ENCODE assay signal across 24 cellular contexts in genomic region chr2:36657703-36658102, GRCh38. TPM values are rescaled to one million over a fixed set of nuclear protein-coding genes. Genes with fewer than 3 reads are reported as not detected.
"Had no signal": no experiment of that assay in that cellular context is flagged by ENCODE, and none has a peak within 500 bp of the region (broad histone marks: within the 10 kb centered on the region; RNA-seq: fewer than 3 reads in every experiment).

No MANE protein-coding gene starts in this region.

- H3K4me3 Mint-ChIP-seq: naive thymus-derived CD8-positive, alpha-beta T cell; nephron; neural crest cell; stimulated activated effector memory CD8-positive, alpha-beta T cell treated with anti-CD3 and anti-CD28 coated beads, Interleukin-12 subunit alpha, Interleukin-12 subunit beta, amount 100 ng/mL, for 72 hours; stimulated activated naive CD8-positive, alpha-beta T cell treated with anti-CD3 and anti-CD28 coated beads, Interleukin-15, amount 100 ng/mL, for 72 hours had no signal

- ATAC-seq: naive thymus-derived CD8-positive, alpha-beta T cell; sciatic nerve; stimulated activated effector memory CD8-positive, alpha-beta T cell treated with anti-CD3 and anti-CD28 coated beads, Interleukin-12 subunit alpha, Interleukin-12 subunit beta, amount 100 ng/mL, for 72 hours; stimulated activated naive CD8-positive, alpha-beta T cell treated with anti-CD3 and anti-CD28 coated beads, Interleukin-15, amount 100 ng/mL, for 72 hours had no signal

- H3K36me3 Mint-ChIP-seq: naive thymus-derived CD8-positive, alpha-beta T cell; stimulated activated effector memory CD8-positive, alpha-beta T cell treated with anti-CD3 and anti-CD28 coated beads, Interleukin-12 subunit alpha, Interleukin-12 subunit beta, amount 100 ng/mL, for 72 hours had no signal

- H3K9ac ChIP-seq: parathyroid adenoma had no signal

- DNase-seq: islet precursor cell; left ventricle myocardium inferior; naive thymus-derived CD8-positive, alpha-beta T cell; occipital lobe; small intestine; spleen; stimulated activated CD4-positive, alpha-beta T cell treated with anti-CD3 and anti-CD28 coated beads, Interleukin-4, amount 100 ng/mL, for 24 hours; stimulated activated naive CD4-positive, alpha-beta T cell; stimulated activated naive CD8-positive, alpha-beta T cell treated with anti-CD3 and anti-CD28 coated beads, Interleukin-15, amount 100 ng/mL, for 72 hours; substantia nigra; upper lobe of left lung had no signal

- H3K27ac Mint-ChIP-seq: naive thymus-derived CD8-positive, alpha-beta T cell; nephron; stimulated activated effector memory CD8-positive, alpha-beta T cell treated with anti-CD3 and anti-CD28 coated beads, Interleukin-12 subunit alpha, Interleukin-12 subunit beta, amount 100 ng/mL, for 72 hours; stimulated activated naive CD8-positive, alpha-beta T cell treated with anti-CD3 and anti-CD28 coated beads, Interleukin-15, amount 100 ng/mL, for 72 hours had no signal

- H3K27ac ChIP-seq: hepatocyte, left ventricle myocardium inferior, neutrophil, parathyroid adenoma, right atrium auricular region, spleen, tibial nerve, upper lobe of left lung, vagina had no signal

- H3K27me3 ChIP-seq: hepatocyte, neutrophil, right atrium auricular region, spleen, tibial nerve, upper lobe of left lung, vagina had no signal

- H3K4me1 ChIP-seq: parathyroid adenoma, right atrium auricular region, spleen, tibial nerve, upper lobe of left lung, vagina had no signal

- H3K27me3 Mint-ChIP-seq: stimulated activated naive CD8-positive, alpha-beta T cell treated with anti-CD3 and anti-CD28 coated beads, Interleukin-15, amount 100 ng/mL, for 72 hours had no signal

- H3K9me3 Mint-ChIP-seq: naive thymus-derived CD8-positive, alpha-beta T cell; nephron; stimulated activated effector memory CD8-positive, alpha-beta T cell treated with anti-CD3 and anti-CD28 coated beads, Interleukin-12 subunit alpha, Interleukin-12 subunit beta, amount 100 ng/mL, for 72 hours; stimulated activated naive CD8-positive, alpha-beta T cell treated with anti-CD3 and anti-CD28 coated beads, Interleukin-15, amount 100 ng/mL, for 72 hours had no signal

- H3K4me1 Mint-ChIP-seq: naive thymus-derived CD8-positive, alpha-beta T cell; nephron; neural crest cell; stimulated activated effector memory CD8-positive, alpha-beta T cell treated with anti-CD3 and anti-CD28 coated beads, Interleukin-12 subunit alpha, Interleukin-12 subunit beta, amount 100 ng/mL, for 72 hours; stimulated activated naive CD8-positive, alpha-beta T cell treated with anti-CD3 and anti-CD28 coated beads, Interleukin-15, amount 100 ng/mL, for 72 hours had no signal

- H3K36me3 ChIP-seq: left ventricle myocardium inferior, neutrophil, right atrium auricular region, spleen, tibial nerve, upper lobe of left lung, vagina had no signal

- H3K9me3 ChIP-seq: left ventricle myocardium inferior, neutrophil, right atrium auricular region, spleen, tibial nerve, upper lobe of left lung, vagina had no signal

- H2AFZ ChIP-seq: hepatocyte, parathyroid adenoma had no signal

- H3K4me2 ChIP-seq: hepatocyte had no signal

- H3K4me3 ChIP-seq: hepatocyte, left ventricle myocardium inferior, lung, right atrium auricular region, spleen, tibial nerve, upper lobe of left lung, vagina had no signal

RNA-seq across cellular contexts. Expression of gene VIT, which starts 38.8 kb away (rescaled TPM):
- total RNA-seq: kidney epithelial cell; naive thymus-derived CD8-positive, alpha-beta T cell; neural crest cell; occipital lobe; temporal lobe had no signal
